Comparison of ENCODE assay signal across 35 cellular contexts in genomic region chrX:40195368-40195767, GRCh38.
"Had no signal": no experiment of that assay in that cellular context is flagged by ENCODE, and none has a peak within 500 bp of the region (broad histone marks: within the 10 kb centered on the region; RNA-seq: fewer than 3 reads in every experiment).

No MANE protein-coding gene starts in this region.

- H3K36me3 ChIP-seq: MG63 had no signal

- H3K9me3 ChIP-seq: MG63 had no signal

- DNase-seq: Karpas-422, Kasumi-1, MG63, MM.1S, MV-4-11, NCI-H1048, NCI-H1092, NCI-H1092 treated with DMSO at 0.1 percent for 48 hours, NCI-H1105, NCI-H1105 treated with DMSO at 0.1 percent for 48 hours, NCI-H1417, NCI-H1417 treated with DMSO at 0.1 percent for 48 hours, NCI-H1436, NCI-H1436 treated with DMSO at 0.1 percent for 48 hours, NCI-H146, NCI-H1694, NCI-H1694 treated with DMSO at 0.1 percent for 48 hours, NCI-H187, NCI-H187 treated with DMSO at 0.1 percent for 48 hours, NCI-H1930, NCI-H2029, NCI-H2029 treated with DMSO at 0.1 percent for 48 hours, NCI-H2081, NCI-H2081 treated with DMSO at 0.1 percent for 48 hours, NCI-H2107, NCI-H2171, NCI-H2171 treated with DMSO at 0.1 percent for 48 hours, NCI-H2227 treated with DMSO at 0.1 percent for 48 hours, NCI-H226, NCI-H345, NCI-H446, NCI-H446 treated with DMSO at 0.1 percent for 48 hours, NCI-H510A, NCI-H510A treated with DMSO at 0.1 percent for 48 hours, NCI-H524 had no signal

- H3K4me3 ChIP-seq: MG63 had no signal

- H3K27me3 ChIP-seq: MG63 had no signal
